Comparison of ENCODE assay signal across 11 cellular contexts in genomic region chr17:39675390-39676082, GRCh38. TPM values are rescaled to one million over a fixed set of nuclear protein-coding genes. Genes with fewer than 3 reads are reported as not detected.
A peak's percentile ranks its signal among the peaks of the same experiment; 100 is the strongest.
DNase-seq lines count a peak whose midpoint lies in the region; ATAC-seq and TF ChIP-seq lines count a peak whose summit lies in the region.
"Had no signal": no experiment of that assay in that cellular context is flagged by ENCODE, and none has a peak within 500 bp of the region (broad histone marks: within the 10 kb centered on the region; RNA-seq: fewer than 3 reads in every experiment).

No MANE protein-coding gene starts in this region.

- TF ChIP-seq POLR2A in transverse colon (IDR thresholded peaks at IDR 0.05): no peak

- H3K4me1 ChIP-seq in mucosa of stomach (ENCODE audit: control insufficient read depth, insufficient read depth, low read length) (peaks cover 89% of the 10 kb centered on the region), transverse colon (peaks cover 21 to 64% (median 60%) of the 10 kb centered on the region in 4 donors), HAP-1 (no peaks in the 10 kb centered on the region)

- in situ Hi-C loops in transverse colon (cut with MboI; ENCODE audit: low pct_ligation_motif_present in 1 of 4, low pct_unique_long_range_greater_than_20kb in 1 of 4, low sequenced_read_pairs in 3 of 4) (no loop called here), HAP-1 (cut with MboI; ENCODE audit: low sequenced_read_pairs) (no loop called here)

- H3K9me3 Mint-ChIP-seq in activated naive CD8-positive, alpha-beta T cell (ENCODE audit: low read depth): no peaks in the 10 kb centered on the region
- no peaks in the 10 kb centered on the region for H3K9me3 Mint-ChIP-seq in activated naive CD8-positive, alpha-beta T cell treated with anti-CD3 and anti-CD28 coated beads, Interleukin-2, amount 50 U/mL, for 24 hours

- no peaks in the 10 kb centered on the region for H3K36me3 Mint-ChIP-seq in activated naive CD8-positive, alpha-beta T cell
- peaks cover 2% of the 10 kb centered on the region for H3K36me3 Mint-ChIP-seq in activated naive CD8-positive, alpha-beta T cell treated with anti-CD3 and anti-CD28 coated beads, Interleukin-2, amount 50 U/mL, for 24 hours (ENCODE audit: low read depth)

- WGBS in transverse colon (ENCODE audit: low coverage in 1 of 2), 2 donors: 51 to 68% methylated on average over 4 to 10 of the region's 10 CpGs

- no peak for TF ChIP-seq EP300 in transverse colon (IDR thresholded peaks at IDR 0.05; ENCODE audit: low read depth)

- peak overlapping the region; percentile 78 for H3K27ac Mint-ChIP-seq in activated naive CD8-positive, alpha-beta T cell
- H3K27ac Mint-ChIP-seq in activated naive CD8-positive, alpha-beta T cell treated with anti-CD3 and anti-CD28 coated beads, Interleukin-2, amount 50 U/mL, for 24 hours: no peak overlapping the region

- H3K4me3 ChIP-seq in mucosa of stomach (ENCODE audit: low read length): no peak overlapping the region
- no peak overlapping the region for H3K4me3 ChIP-seq in transverse colon
- no peak overlapping the region for H3K4me3 ChIP-seq in HAP-1

- no peaks in the 10 kb centered on the region for H3K27me3 Mint-ChIP-seq in activated naive CD8-positive, alpha-beta T cell
- H3K27me3 Mint-ChIP-seq in activated naive CD8-positive, alpha-beta T cell treated with anti-CD3 and anti-CD28 coated beads, Interleukin-2, amount 50 U/mL, for 24 hours: no peaks in the 10 kb centered on the region

- intact Hi-C loops in transverse colon (cut with DNase I; ENCODE audit: low total_unique reads): no loop called here

- ATAC-seq in activated naive CD8-positive, alpha-beta T cell treated with anti-CD3 and anti-CD28 coated beads, Interleukin-2, amount 50 U/mL, for 24 hours: no peak

- no peak overlapping the region for H3K4me3 Mint-ChIP-seq in activated naive CD8-positive, alpha-beta T cell
- no peak overlapping the region for H3K4me3 Mint-ChIP-seq in activated naive CD8-positive, alpha-beta T cell treated with anti-CD3 and anti-CD28 coated beads, Interleukin-2, amount 50 U/mL, for 24 hours

- no peak for TF ChIP-seq CTCF in transverse colon (IDR thresholded peaks at IDR 0.05)

- peak overlapping the region; percentile 57 for H3K9ac ChIP-seq in mucosa of stomach (ENCODE audit: low read length)

- no peaks in the 10 kb centered on the region for H3K9me3 ChIP-seq in mucosa of stomach (ENCODE audit: control insufficient read depth, low read length)
- H3K9me3 ChIP-seq in transverse colon: no peaks in the 10 kb centered on the region
- no peaks in the 10 kb centered on the region for H3K9me3 ChIP-seq in HAP-1

- no peak for DNase-seq in activated naive CD8-positive, alpha-beta T cell treated with anti-CD3 and anti-CD28 coated beads, Interleukin-2, amount 50 U/mL, for 24 hours
- DNase-seq in transverse colon: no peak
- DNase-seq in HAP-1 (ENCODE audit: low spot score in 2 of 2): no peak
- DNase-seq in NCI-H774 (lab: John Stamatoyannopoulos, UW): no peak
- DNase-seq in hypothalamus (lab: John Stamatoyannopoulos, UW): no peak
- DNase-seq: activated T-cell treated with anti-CD3 and anti-CD28 coated beads, Interleukin-2, amount 50 U/mL, for 1 hour had no signal

- peaks cover 3% of the 10 kb centered on the region for H3K36me3 ChIP-seq in mucosa of stomach (ENCODE audit: control insufficient read depth, insufficient read depth, low read length)
- no peaks in the 10 kb centered on the region for H3K36me3 ChIP-seq in transverse colon
- no peaks in the 10 kb centered on the region for H3K36me3 ChIP-seq in HAP-1 (replicated peaks)

- H3K27ac ChIP-seq in angular gyrus (ENCODE audit: low read depth, low read length): peak overlapping the region; percentile 69
- H3K27ac ChIP-seq in transverse colon: peak overlapping the region; percentile 65 to 79 (median 70)

- peaks cover 55% of the 10 kb centered on the region for H3K4me1 Mint-ChIP-seq in activated naive CD8-positive, alpha-beta T cell (ENCODE audit: low read depth)
- H3K4me1 Mint-ChIP-seq in activated naive CD8-positive, alpha-beta T cell treated with anti-CD3 and anti-CD28 coated beads, Interleukin-2, amount 50 U/mL, for 24 hours: peaks cover 60% of the 10 kb centered on the region

- H3K27me3 ChIP-seq in mucosa of stomach (ENCODE audit: control insufficient read depth, insufficient read depth, low read length): peaks cover 12% of the 10 kb centered on the region
- peaks cover 8% of the 10 kb centered on the region for H3K27me3 ChIP-seq in transverse colon
- no peaks in the 10 kb centered on the region for H3K27me3 ChIP-seq in HAP-1 (ENCODE audit: low read depth)

RNA-seq across cellular contexts. Expression of gene PNMT, which starts 7.3 kb away (rescaled TPM):
- total RNA-seq in transverse colon: 10 to 100 TPM in 1 of 4 donors, 1 to 10 TPM in 2, under 1 TPM in 1; 0.80 to 48.3 (median 1.3) TPM
- total RNA-seq: NCI-H460, pulmonary artery endothelial cell had no signal

RNA-seq across cellular contexts. Expression of gene TCAP, which starts 10.4 kb away (rescaled TPM):
- total RNA-seq in transverse colon: 1 to 10 TPM in 1 of 4 donors, under 1 TPM in 1, not detected in 2; 0.64 to 1.9 TPM

RNA-seq across cellular contexts. Expression of gene PGAP3, which starts 12.3 kb away (rescaled TPM):
- 10 to 100 TPM; 19.9 to 82.6 (median 46.2) TPM for total RNA-seq in transverse colon

RNA-seq across cellular contexts. Expression of gene ERBB2, which starts 24.3 kb away (rescaled TPM):
- 100 to 1,000 TPM; 175 to 439 (median 234) TPM for total RNA-seq in transverse colon

RNA-seq across cellular contexts. Expression of gene STARD3, which starts 38.6 kb away (rescaled TPM):
- 100 to 1,000 TPM in 1 of 4 donors, 10 to 100 TPM in 3; 63.5 to 193 (median 73.2) TPM for total RNA-seq in transverse colon
